In the genomic region with DNA sequence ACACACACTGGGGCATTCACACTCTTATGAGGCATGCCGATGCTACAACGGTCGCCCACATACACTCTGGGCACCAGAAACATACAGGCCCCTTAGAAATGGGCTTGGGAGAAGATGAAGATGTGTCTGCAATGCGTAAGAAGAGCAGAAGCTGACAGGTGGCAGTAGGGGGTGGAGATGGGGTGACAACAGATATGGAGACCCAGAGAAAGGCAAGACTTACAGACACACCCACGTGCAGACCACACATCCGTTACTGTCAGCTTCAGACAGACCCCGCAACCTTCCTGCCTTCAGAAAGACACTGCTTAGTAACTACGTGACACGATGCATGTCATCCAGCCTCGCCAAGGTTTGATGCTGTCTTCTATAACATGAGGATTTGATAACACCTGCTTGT, we compare ENCODE assay signal across 9 cellular contexts.
DNase-seq lines count a peak whose midpoint lies in the region; ATAC-seq and TF ChIP-seq lines count a peak whose summit lies in the region.
"Had no signal": no experiment of that assay in that cellular context is flagged by ENCODE, and none has a peak within 500 bp of the region (broad histone marks: within the 10 kb centered on the region; RNA-seq: fewer than 3 reads in every experiment).

No MANE protein-coding gene starts in this region.

- no peak overlapping the region for H3K4me3 ChIP-seq in lower lobe of right lung
- no peak overlapping the region for H3K4me3 ChIP-seq in trophoblast cell (ENCODE audit: low read depth, low read length)
- H3K4me3 ChIP-seq: heart left ventricle had no signal

- H3K4ac ChIP-seq in trophoblast cell (ENCODE audit: low read depth, low read length), result no peak overlapping the region

- DNase-seq in NK-92 (lab: John Stamatoyannopoulos, UW; ENCODE audit: unreplicated experiment), result peak; percentile 9
- DNase-seq in activated T-cell treated with anti-CD3 and anti-CD28 coated beads for 48 hours (ENCODE audit: low read depth), result peak; percentile 66
- DNase-seq in lower lobe of right lung, result no peak
- peak; percentile 48 to 49 for DNase-seq in stimulated activated CD8-positive, alpha-beta memory T cell treated with anti-CD3 and anti-CD28 coated beads, Interleukin-7, amount 100 ng/mL, for 1 hour (ENCODE audit: low read depth in 2 of 2)
- no peak for DNase-seq in NOMO-1 treated with dmso at 0.1 percent for 144 hours (lab: John Stamatoyannopoulos, UW; ENCODE audit: unreplicated experiment)
- no peak for DNase-seq in Kasumi-1 (lab: John Stamatoyannopoulos, UW)
- no peak for DNase-seq in GF-D8 (lab: John Stamatoyannopoulos, UW)
- DNase-seq in trophoblast cell, result no peak

- H3K9me3 ChIP-seq in lower lobe of right lung, result no peaks in the 10 kb centered on the region
- H3K9me3 ChIP-seq in trophoblast cell (ENCODE audit: insufficient read depth, low read depth, low read length), result no peaks in the 10 kb centered on the region
- H3K9me3 ChIP-seq: heart left ventricle had no signal

- no peak overlapping the region for H2BK120ac ChIP-seq in trophoblast cell (ENCODE audit: insufficient read depth, low read length, poor library complexity)

- H2BK5ac ChIP-seq in trophoblast cell (ENCODE audit: low read depth, low read length, poor library complexity), result no peak overlapping the region

- H3K36me3 ChIP-seq in lower lobe of right lung, result no peaks in the 10 kb centered on the region
- H3K36me3 ChIP-seq in trophoblast cell (ENCODE audit: control insufficient read depth in 1 of 2, insufficient read depth in 2 of 2, low read length in 2 of 2), result no peaks in the 10 kb centered on the region
- H3K36me3 ChIP-seq: heart left ventricle had no signal

- no peak overlapping the region for H4K8ac ChIP-seq in trophoblast cell (ENCODE audit: low read depth, low read length)

- H3K4me1 ChIP-seq in lower lobe of right lung (peaks cover 75% of the 10 kb centered on the region), trophoblast cell (ENCODE audit: control insufficient read depth in 1 of 2, insufficient read depth in 2 of 2, low read length in 2 of 2) (peaks cover 13 to 15% of the 10 kb centered on the region in 2 experiments)

- no peak overlapping the region for H3K9ac ChIP-seq in trophoblast cell (ENCODE audit: low read length)

- no peak overlapping the region for H4K91ac ChIP-seq in trophoblast cell (ENCODE audit: low read depth, low read length)

- intact Hi-C loops in lower lobe of right lung (cut with DNase I), result no loop called here

- no peak overlapping the region for H3K23ac ChIP-seq in trophoblast cell (ENCODE audit: low read length)

- H4K12ac ChIP-seq in trophoblast cell (ENCODE audit: low read depth, low read length), result no peak overlapping the region

- H3K27me3 ChIP-seq in lower lobe of right lung (ENCODE audit: low read depth) (no peaks in the 10 kb centered on the region), trophoblast cell (ENCODE audit: insufficient read depth, low read length) (no peaks in the 10 kb centered on the region)
- H3K27me3 ChIP-seq: heart left ventricle had no signal

- H3K18ac ChIP-seq in trophoblast cell (ENCODE audit: low read length), result no peak overlapping the region

- ATAC-seq in lower lobe of right lung, result peak; percentile 9 to 29

- peaks cover 11% of the 10 kb centered on the region for H3K79me1 ChIP-seq in trophoblast cell (ENCODE audit: low read length)

- no peak overlapping the region for H3K4me2 ChIP-seq in trophoblast cell (ENCODE audit: low read length)

- H2AK5ac ChIP-seq in trophoblast cell (ENCODE audit: low read length), result no peak overlapping the region

- no peak overlapping the region for H3K14ac ChIP-seq in trophoblast cell (ENCODE audit: low read length)

- no peak for TF ChIP-seq CTCF in lower lobe of right lung (IDR thresholded peaks at IDR 0.05)

- H3K27ac ChIP-seq in lower lobe of right lung (peak overlapping the region; percentile 43), trophoblast cell (ENCODE audit: low read depth, low read length) (no peak overlapping the region)

- no CpG with 5 or more reads among the region's 10 CpGs for WGBS in trophoblast cell (ENCODE audit: extremely low coverage, insufficient coverage, insufficient read length)

- no peak overlapping the region for H2BK12ac ChIP-seq in trophoblast cell (ENCODE audit: low read length)

- H2AFZ ChIP-seq in trophoblast cell (ENCODE audit: insufficient read depth, low read length, poor library complexity), result no peak overlapping the region

- H3K79me2 ChIP-seq in trophoblast cell (ENCODE audit: control insufficient read depth, insufficient read depth, low read length, poor library complexity), result no peaks in the 10 kb centered on the region

Comparison
In these comparisons a context has a peak if more than half of its experiments do, and no peak if none do; other contexts are left out.
1. DNase-seq: peak in NK-92 (single experiment), activated T-cell treated with anti-CD3 and anti-CD28 coated beads for 48 hours (single experiment) and stimulated activated CD8-positive, alpha-beta memory T cell treated with anti-CD3 and anti-CD28 coated beads, Interleukin-7, amount 100 ng/mL, for 1 hour (2 of 2); none in lower lobe of right lung (single experiment), NOMO-1 treated with dmso at 0.1 percent for 144 hours (single experiment), Kasumi-1 (0 of 2), GF-D8 (single experiment) and trophoblast cell (0 of 2).